ENCODE assay signal across 12 cellular contexts in the genomic region with DNA sequence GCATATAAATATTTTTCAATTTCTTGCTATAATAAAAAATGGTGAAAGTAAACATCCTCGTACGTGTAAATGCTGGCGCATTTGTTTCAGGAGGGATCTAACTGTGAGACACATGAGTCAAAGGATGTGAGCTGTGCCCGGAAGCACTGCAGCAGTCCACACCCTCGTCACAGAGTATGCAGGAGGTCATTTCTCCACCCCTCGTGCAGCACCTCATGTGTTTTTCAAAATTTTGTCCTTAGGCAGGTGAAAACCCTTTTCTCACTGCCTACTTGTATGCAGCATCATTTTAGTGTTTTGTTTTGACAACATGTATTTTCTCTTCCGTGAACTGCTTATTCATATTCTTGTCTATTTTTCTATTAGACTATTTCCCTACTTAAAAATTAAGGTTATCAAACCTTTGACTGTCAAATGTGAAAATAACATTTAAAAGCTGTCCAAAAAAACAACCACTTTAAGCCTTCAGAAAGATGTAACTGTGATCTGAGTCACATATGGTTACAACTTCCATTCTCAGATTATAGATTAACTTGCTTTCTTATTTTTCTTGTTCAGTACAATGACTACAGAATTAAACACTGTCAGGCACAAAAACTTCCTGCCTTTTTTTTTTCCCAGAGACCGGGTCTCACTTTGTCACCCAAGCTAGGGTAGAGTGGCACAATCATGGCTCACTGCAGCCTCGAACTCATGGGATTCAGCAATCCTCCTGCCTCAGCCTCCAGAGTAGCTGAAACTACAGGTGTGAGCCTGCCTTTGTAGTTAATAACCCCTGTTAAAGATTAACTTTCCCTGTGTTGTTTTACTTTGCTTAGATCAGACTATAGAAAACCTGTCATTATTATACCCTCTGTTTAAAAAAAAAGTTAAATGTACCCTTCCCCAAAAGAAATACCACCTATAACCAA.
DNase-seq lines count a peak whose midpoint lies in the region; ATAC-seq, FAIRE-seq and TF ChIP-seq lines count a peak whose summit lies in the region.
"Had no signal": no experiment of that assay in that cellular context is flagged by ENCODE, and none has a peak within 500 bp of the region (broad histone marks: within the 10 kb centered on the region; RNA-seq: fewer than 3 reads in every experiment).

No MANE protein-coding gene starts in this region.

- H3K27me3 ChIP-seq in MG63, result no peaks in the 10 kb centered on the region
- H3K27me3 ChIP-seq: BLaER1, testis had no signal

- DNase-seq in EH (ENCODE audit: low read depth) (peak; percentile 8), H54 (ENCODE audit: insufficient read length, low spot score) (peak; percentile 55), MG63 (peak; percentile 73), fibroblast of peridontal ligament (ENCODE audit: extremely low read depth) (peak; percentile 23), NCI-H524 treated with DMSO at 0.1 percent for 48 hours (lab: John Stamatoyannopoulos, UW) (no peak), Right ventricle myocardium superior (no peak)
- DNase-seq: activated CD8-positive, alpha-beta memory T cell treated with anti-CD3 and anti-CD28 coated beads, Interleukin-2, amount 50 U/mL, for 4 hours; testis had no signal

- intact Hi-C loops in Right ventricle myocardium superior (cut with DNase I), result no loop called here

- FAIRE-seq in H54 (lab: Jason Lieb, UNC), result peak; percentile 98

- H3K4me3 ChIP-seq in MG63, result no peak overlapping the region
- H3K4me3 ChIP-seq: BLaER1, coronary artery, testis had no signal

- H3K36me3 ChIP-seq in MG63, result no peaks in the 10 kb centered on the region
- H3K36me3 ChIP-seq: BLaER1 had no signal

- ATAC-seq in HG02623 (IDR thresholded peaks at IDR 0.05; ENCODE audit: unreplicated experiment) (no peak), Right ventricle myocardium superior (ENCODE audit: poor library complexity) (no peak), HG03457 (IDR thresholded peaks at IDR 0.05; ENCODE audit: unreplicated experiment) (no peak)

- H3K9me3 ChIP-seq in MG63, result no peaks in the 10 kb centered on the region
- H3K9me3 ChIP-seq: BLaER1, testis had no signal

- TF ChIP-seq POLR2A in H54 (IDR thresholded peaks at IDR 0.05; ENCODE audit: low read depth, low read length), result no peak

Comparison
In these comparisons a context has a peak if more than half of its experiments do, and no peak if none do; other contexts are left out.
1. DNase-seq: peak in EH (single experiment), H54 (single experiment), MG63 (single experiment) and fibroblast of peridontal ligament (single experiment); none in NCI-H524 treated with DMSO at 0.1 percent for 48 hours (single experiment) and Right ventricle myocardium superior (single experiment).